12 cellular contexts compared by ENCODE assay signal in the genomic region with DNA sequence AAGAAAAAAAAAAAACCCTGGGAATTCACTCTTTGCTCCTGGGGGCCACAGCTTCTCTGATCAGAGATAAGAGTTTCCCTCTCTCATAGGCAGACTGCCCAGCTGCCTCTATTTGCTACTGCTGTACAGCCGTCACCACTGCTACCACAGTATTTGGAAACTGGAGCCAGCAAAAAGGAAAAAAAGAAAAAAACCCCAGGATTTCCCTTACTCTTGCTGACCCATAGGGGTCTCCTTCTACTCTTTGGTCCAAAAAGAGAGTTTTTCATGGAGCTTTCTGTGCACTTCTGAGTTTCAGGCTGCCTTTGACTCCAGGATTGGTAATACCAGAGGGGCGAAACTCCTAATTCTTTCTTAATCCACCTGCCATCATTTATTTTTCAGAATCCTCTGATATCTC.
DNase-seq lines count a peak whose midpoint lies in the region; ATAC-seq, FAIRE-seq and TF ChIP-seq lines count a peak whose summit lies in the region.
"Had no signal": no experiment of that assay in that cellular context is flagged by ENCODE, and none has a peak within 500 bp of the region (broad histone marks: within the 10 kb centered on the region; RNA-seq: fewer than 3 reads in every experiment).

No MANE protein-coding gene starts in this region.

- H3K9ac ChIP-seq in DND-41 (ENCODE audit: low read depth, low read length) (no peak overlapping the region), Karpas-422 (ENCODE audit: low read length) (no peak overlapping the region)

- H3K4me1 ChIP-seq in DND-41 (ENCODE audit: insufficient read depth, low read length) (no peaks in the 10 kb centered on the region), Karpas-422 (ENCODE audit: low read length) (no peaks in the 10 kb centered on the region)

- no peak for FAIRE-seq in H54 (lab: Jason Lieb, UNC)
- FAIRE-seq: bronchial epithelial cell, GM18507, keratinocyte had no signal

- H3K79me2 ChIP-seq in DND-41 (ENCODE audit: insufficient read depth, low read length) (no peaks in the 10 kb centered on the region), Karpas-422 (ENCODE audit: low read length) (no peaks in the 10 kb centered on the region)

- no peak for DNase-seq in DND-41
- DNase-seq in Karpas-422, result peak; percentile 49
- DNase-seq in astrocyte of the spinal cord (ENCODE audit: low read depth, low spot score), result peak; percentile 65
- DNase-seq in midbrain (lab: John Stamatoyannopoulos, UW), result peak; percentile 40
- no peak for DNase-seq in omental fat pad (ENCODE audit: low spot score)
- no peak for DNase-seq in H54 (ENCODE audit: insufficient read length, low spot score)
- DNase-seq: activated CD4-positive, alpha-beta T cell treated with anti-CD3 and anti-CD28 coated beads, Interleukin-2, amount 10 ng/mL, durations not matched to agents 24 days and 14 days had no signal

- no peak overlapping the region for H3K4me3 ChIP-seq in DND-41 (ENCODE audit: low read depth in 1 of 2, low read length in 2 of 2)
- H3K4me3 ChIP-seq in Karpas-422 (ENCODE audit: low read length), result no peak overlapping the region
- H3K4me3 ChIP-seq in astrocyte of the spinal cord (ENCODE audit: low read depth, low read length), result no peak overlapping the region

- H3K4me2 ChIP-seq in DND-41 (ENCODE audit: insufficient read depth, low read length), result no peak overlapping the region
- H3K4me2 ChIP-seq in Karpas-422 (ENCODE audit: low read depth, low read length, poor library complexity, severe bottlenecking), result no peak overlapping the region

- no peak for TF ChIP-seq POLR2A in H54 (IDR thresholded peaks at IDR 0.05; ENCODE audit: low read depth, low read length)
- no peak for TF ChIP-seq POLR2A in GM18505 (IDR thresholded peaks at IDR 0.05; ENCODE audit: borderline replicate concordance, extremely low read depth, insufficient read depth, insufficient read length)

- ATAC-seq in DND-41 (ENCODE audit: insufficient read depth, low read depth) (no peak), omental fat pad (ENCODE audit: low FRiP score) (no peak), HG03521 (IDR thresholded peaks at IDR 0.05; ENCODE audit: unreplicated experiment) (no peak), GM18505 (IDR thresholded peaks at IDR 0.05; ENCODE audit: unreplicated experiment) (no peak)

- no peaks in the 10 kb centered on the region for H3K9me2 ChIP-seq in Karpas-422 (replicated peaks; ENCODE audit: insufficient read depth, low read length)

- peak; percentile 37 for TF ChIP-seq CTCF in DND-41 (IDR thresholded peaks at IDR 0.05; ENCODE audit: borderline replicate concordance, extremely low read depth, low read length, poor library complexity, severe bottlenecking)
- peak; percentile 68 for TF ChIP-seq CTCF in astrocyte of the spinal cord (IDR thresholded peaks at IDR 0.05; ENCODE audit: low read depth, low read length)
- TF ChIP-seq CTCF in omental fat pad (IDR thresholded peaks at IDR 0.05), result no peak

- in situ Hi-C loops in astrocyte of the spinal cord (cut with HindIII; ENCODE audit: low sequenced_read_pairs), result no loop called here

- H4K20me1 ChIP-seq in DND-41 (ENCODE audit: insufficient read depth, low read length) (no peaks in the 10 kb centered on the region), Karpas-422 (ENCODE audit: insufficient read depth, low read depth, low read length) (no peaks in the 10 kb centered on the region)

- H3K36me3 ChIP-seq in DND-41 (ENCODE audit: insufficient read depth, low read length), result no peaks in the 10 kb centered on the region
- H3K36me3 ChIP-seq in Karpas-422 (ENCODE audit: insufficient read depth, low read length), result no peaks in the 10 kb centered on the region

- H3K27ac ChIP-seq in DND-41 (ENCODE audit: low read length) (no peak overlapping the region), Karpas-422 (ENCODE audit: low read length) (no peak overlapping the region)

- H3K27me3 ChIP-seq in DND-41 (ENCODE audit: insufficient read depth, low read length, poor library complexity) (peaks cover 10% of the 10 kb centered on the region), Karpas-422 (ENCODE audit: low read length) (no peaks in the 10 kb centered on the region)

- H2AFZ ChIP-seq in DND-41 (ENCODE audit: low read depth, low read length) (no peak overlapping the region), Karpas-422 (ENCODE audit: low read length) (no peak overlapping the region)

- H3K9me3 ChIP-seq in DND-41 (ENCODE audit: insufficient read depth, low read length, severe bottlenecking), result no peaks in the 10 kb centered on the region
- no peaks in the 10 kb centered on the region for H3K9me3 ChIP-seq in Karpas-422 (ENCODE audit: low read length)

Comparison
In these comparisons a context has a peak if more than half of its experiments do, and no peak if none do; other contexts are left out.
1. DNase-seq: peak in Karpas-422 (single experiment), astrocyte of the spinal cord (single experiment) and midbrain (single experiment); none in DND-41 (single experiment), omental fat pad (single experiment) and H54 (single experiment).
2. CTCF ChIP-seq: peak in DND-41 (single experiment) and astrocyte of the spinal cord (single experiment); none in omental fat pad (0 of 3).